Comparison of ENCODE assay signal across 11 cellular contexts in the genomic region with DNA sequence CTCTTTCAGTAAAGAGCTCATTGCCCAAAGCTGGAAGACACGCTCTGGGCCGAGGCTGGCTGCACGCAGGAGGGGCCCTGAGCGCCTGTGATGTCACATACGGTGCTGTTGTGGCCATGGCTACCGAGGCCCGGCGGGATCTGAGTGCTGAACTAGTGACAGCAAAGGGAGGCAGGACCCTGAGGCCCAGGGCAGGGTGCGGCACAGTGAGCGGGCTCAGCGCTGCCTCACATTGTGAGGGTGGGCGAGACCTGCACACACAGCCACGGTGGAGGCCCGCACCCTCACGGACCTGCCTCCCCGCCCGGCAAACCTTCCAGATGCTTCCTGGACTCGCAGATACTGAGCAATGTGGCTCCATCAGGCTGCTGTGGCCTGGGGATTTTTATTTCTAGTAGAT.
"Had no signal": no experiment of that assay in that cellular context is flagged by ENCODE, and none has a peak within 500 bp of the region (broad histone marks: within the 10 kb centered on the region; RNA-seq: fewer than 3 reads in every experiment).

No MANE protein-coding gene starts in this region.

- H3K27me3 Mint-ChIP-seq: activated naive CD4-positive, alpha-beta T cell treated with anti-CD3 and anti-CD28 coated beads, Interleukin-2, amount 10 ng/mL, durations not matched to agents 7 days and 5 days had no signal

- H3K36me3 Mint-ChIP-seq: activated naive CD4-positive, alpha-beta T cell treated with anti-CD3 and anti-CD28 coated beads, Interleukin-2, amount 10 ng/mL, durations not matched to agents 7 days and 5 days; mesothelial cell of epicardium; stimulated activated effector memory CD8-positive, alpha-beta T cell treated with anti-CD3 and anti-CD28 coated beads, Interleukin-12 subunit alpha, Interleukin-12 subunit beta, amount 100 ng/mL, for 72 hours had no signal

- H3K27me3 ChIP-seq: cardiac muscle cell, hepatocyte, uterus had no signal

- H3K27ac ChIP-seq: cardiac muscle cell, hepatocyte, parathyroid adenoma, uterus had no signal

- DNase-seq: left ventricle myocardium superior, SW 1271 had no signal

- H3K27ac Mint-ChIP-seq: activated naive CD4-positive, alpha-beta T cell treated with anti-CD3 and anti-CD28 coated beads, Interleukin-2, amount 10 ng/mL, durations not matched to agents 7 days and 5 days; mesothelial cell of epicardium; stimulated activated effector memory CD8-positive, alpha-beta T cell treated with anti-CD3 and anti-CD28 coated beads, Interleukin-12 subunit alpha, Interleukin-12 subunit beta, amount 100 ng/mL, for 72 hours had no signal

- H3K9me3 ChIP-seq: uterus had no signal

- H3K4me1 Mint-ChIP-seq: activated naive CD4-positive, alpha-beta T cell treated with anti-CD3 and anti-CD28 coated beads, Interleukin-2, amount 10 ng/mL, durations not matched to agents 7 days and 5 days; mesothelial cell of epicardium; stimulated activated effector memory CD8-positive, alpha-beta T cell treated with anti-CD3 and anti-CD28 coated beads, Interleukin-12 subunit alpha, Interleukin-12 subunit beta, amount 100 ng/mL, for 72 hours had no signal

- H3K4me1 ChIP-seq: parathyroid adenoma, uterus had no signal

- H3K36me3 ChIP-seq: cardiac muscle cell, uterus had no signal

- H3K4me3 Mint-ChIP-seq: activated naive CD4-positive, alpha-beta T cell treated with anti-CD3 and anti-CD28 coated beads, Interleukin-2, amount 10 ng/mL, durations not matched to agents 7 days and 5 days; mesothelial cell of epicardium; stimulated activated effector memory CD8-positive, alpha-beta T cell treated with anti-CD3 and anti-CD28 coated beads, Interleukin-12 subunit alpha, Interleukin-12 subunit beta, amount 100 ng/mL, for 72 hours had no signal

- H3K4me3 ChIP-seq: cardiac muscle cell, dorsolateral prefrontal cortex, hepatocyte, uterus had no signal

- ATAC-seq: activated CD4-positive, CD25-positive, alpha-beta regulatory T cell treated with anti-CD3 and anti-CD28 coated beads, Interleukin-2, amount 50 U/mL, for 24 hours; left ventricle myocardium superior; stimulated activated effector memory CD8-positive, alpha-beta T cell treated with anti-CD3 and anti-CD28 coated beads, Interleukin-12 subunit alpha, Interleukin-12 subunit beta, amount 100 ng/mL, for 72 hours had no signal
